In genomic region chr9:89775641-89776040, GRCh38 we compare ENCODE assay signal across 23 cellular contexts.
DNase-seq lines count a peak whose midpoint lies in the region; ATAC-seq, FAIRE-seq and TF ChIP-seq lines count a peak whose summit lies in the region.
"Had no signal": no experiment of that assay in that cellular context is flagged by ENCODE, and none has a peak within 500 bp of the region (broad histone marks: within the 10 kb centered on the region; RNA-seq: fewer than 3 reads in every experiment).

No MANE protein-coding gene starts in this region.

- no peak for ATAC-seq in heart right ventricle
- ATAC-seq: CD8-positive, alpha-beta T cell had no signal

- FAIRE-seq in bronchial epithelial cell (lab: Jason Lieb, UNC) = peak; percentile 28
- FAIRE-seq: A204.1, D721Med, G401.6, GM12891, GM19239 had no signal

- intact Hi-C loops in cardiac septum (cut with DNase I) = no loop called here
- intact Hi-C loops in heart right ventricle (cut with DNase I) = no loop called here
- intact Hi-C loops in posterior vena cava (cut with DNase I) = loop anchor here in 1 of 2 donors (5.0 kb wide), 1 partner anchor 487 kb away; no protein-coding TSS in a partner anchor
- intact Hi-C loops in breast epithelium (cut with DNase I; ENCODE audit: low total_unique reads) = loop anchor here (1.0 kb wide), 1 partner anchor 45 kb away; no protein-coding TSS in a partner anchor

- peak; percentile 74 for DNase-seq in cardiac septum (ENCODE audit: low spot score)
- no peak for DNase-seq in heart right ventricle
- DNase-seq in bronchial epithelial cell (ENCODE audit: low read depth) = no peak
- DNase-seq in posterior vena cava (ENCODE audit: low spot score) = peak; percentile 35
- no peak for DNase-seq in foreskin fibroblast
- no peak for DNase-seq in breast epithelium (ENCODE audit: low spot score in 2 of 2)
- DNase-seq in NCI-H1417 (lab: John Stamatoyannopoulos, UW) = no peak
- DNase-seq: 8988T; ACHN; BE2C; Caco-2; Calu3; CD4-positive, alpha-beta T cell; CD8-positive, alpha-beta T cell; DMS79 treated with DMSO at 0.1 percent for 48 hours; GF-D8 had no signal

- H3K27ac ChIP-seq in heart right ventricle (no peak overlapping the region), breast epithelium (no peak overlapping the region)
- H3K27ac ChIP-seq: BLaER1 treated with 17β-estradiol and CSF1 and Interleukin-3, amounts not matched to agents 10 nM and 100 nM; C4-2B had no signal

- H3K4me3 ChIP-seq in heart right ventricle (no peak overlapping the region), bronchial epithelial cell (ENCODE audit: low read depth, low read length) (no peak overlapping the region), foreskin fibroblast (ENCODE audit: low read depth in 1 of 2, low read length in 2 of 2) (no peak overlapping the region), breast epithelium (no peak overlapping the region)
- H3K4me3 ChIP-seq: BLaER1 treated with 17β-estradiol and CSF1 and Interleukin-3, amounts not matched to agents 10 nM and 100 nM had no signal

- no peak for TF ChIP-seq CTCF in heart right ventricle (IDR thresholded peaks at IDR 0.05)
- no peak for TF ChIP-seq CTCF in bronchial epithelial cell (IDR thresholded peaks at IDR 0.05; ENCODE audit: insufficient read depth, low read length, severe bottlenecking)
- TF ChIP-seq CTCF in foreskin fibroblast (IDR thresholded peaks at IDR 0.05; ENCODE audit: low read depth, low read length) = no peak
- TF ChIP-seq CTCF in breast epithelium (IDR thresholded peaks at IDR 0.05) = no peak

- H3K4me1 ChIP-seq in heart right ventricle (peaks cover 0 to 26% (median 12%) of the 10 kb centered on the region in 9 donors), breast epithelium (no peaks in the 10 kb centered on the region)

- H3K27me3 ChIP-seq in heart right ventricle (peaks cover 0 to 14% (median 0%) of the 10 kb centered on the region in 7 donors), bronchial epithelial cell (ENCODE audit: control insufficient read depth, insufficient read depth, low read length) (no peaks in the 10 kb centered on the region), breast epithelium (peaks cover 0 to 5% of the 10 kb centered on the region in 2 donors)
- H3K27me3 ChIP-seq: BE2C; BLaER1 treated with 17β-estradiol and CSF1 and Interleukin-3, amounts not matched to agents 10 nM and 100 nM had no signal

- H3K36me3 ChIP-seq in heart right ventricle = no peaks in the 10 kb centered on the region
- H3K36me3 ChIP-seq in bronchial epithelial cell (ENCODE audit: control insufficient read depth, insufficient read depth, low read length) = no peaks in the 10 kb centered on the region
- H3K36me3 ChIP-seq in breast epithelium = no peaks in the 10 kb centered on the region
- H3K36me3 ChIP-seq: BE2C; BLaER1 treated with 17β-estradiol and CSF1 and Interleukin-3, amounts not matched to agents 10 nM and 100 nM had no signal

- no peak for TF ChIP-seq POLR2A in breast epithelium (IDR thresholded peaks at IDR 0.05)

- 68 to 78% methylated on average over 6 of the region's 6 CpGs for WGBS in heart right ventricle, 2 donors

- H3K9me3 ChIP-seq in heart right ventricle = no peaks in the 10 kb centered on the region
- no peaks in the 10 kb centered on the region for H3K9me3 ChIP-seq in breast epithelium
- H3K9me3 ChIP-seq: BE2C; BLaER1 treated with 17β-estradiol and CSF1 and Interleukin-3, amounts not matched to agents 10 nM and 100 nM; Caco-2 had no signal

Comparison
In these comparisons a context has a peak if more than half of its experiments do, and no peak if none do; other contexts are left out.
1. DNase-seq: peak in cardiac septum (single experiment) and posterior vena cava (single experiment); none in heart right ventricle (0 of 2), bronchial epithelial cell (single experiment), foreskin fibroblast (0 of 2), breast epithelium (0 of 2) and NCI-H1417 (0 of 3).